11 cellular contexts compared by ENCODE assay signal in the genomic region with DNA sequence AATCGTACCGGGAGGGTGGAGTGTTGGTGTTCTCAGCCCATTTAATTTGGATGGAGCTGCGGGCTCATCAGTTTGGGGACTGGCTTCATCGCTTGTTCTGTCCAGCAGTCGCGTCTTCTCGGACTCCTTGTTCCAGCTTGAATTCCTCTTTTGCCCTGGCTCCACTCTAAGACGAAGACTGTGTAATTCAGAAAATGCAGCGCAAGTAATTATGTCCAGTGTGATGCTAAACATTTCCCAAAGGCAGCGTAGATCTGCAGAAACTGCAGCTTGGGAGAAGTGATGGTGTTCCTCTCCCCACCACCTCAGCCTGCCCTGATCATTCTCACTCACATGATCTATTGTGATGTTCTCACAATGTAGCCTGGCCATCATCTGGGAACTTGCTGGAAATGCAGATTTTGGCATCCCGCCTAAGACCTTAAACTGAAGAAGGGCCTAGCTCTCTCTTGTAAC. TPM values are rescaled to one million over a fixed set of nuclear protein-coding genes. Genes with fewer than 3 reads are reported as not detected.
A peak's percentile ranks its signal among the peaks of the same experiment; 100 is the strongest.
DNase-seq lines count a peak whose midpoint lies in the region; ATAC-seq and TF ChIP-seq lines count a peak whose summit lies in the region.
"Had no signal": no experiment of that assay in that cellular context is flagged by ENCODE, and none has a peak within 500 bp of the region (broad histone marks: within the 10 kb centered on the region; RNA-seq: fewer than 3 reads in every experiment).

No MANE protein-coding gene starts in this region.

- H3K36me3 ChIP-seq in osteoblast (ENCODE audit: insufficient read depth, low read length), result no peaks in the 10 kb centered on the region
- peaks cover 5% of the 10 kb centered on the region for H3K36me3 ChIP-seq in H7 (replicated peaks; ENCODE audit: control insufficient read depth, insufficient read depth, low read length)
- H3K36me3 ChIP-seq: BE2C had no signal

- H3K27me3 ChIP-seq in osteoblast (ENCODE audit: insufficient read depth, low read length), result no peaks in the 10 kb centered on the region
- H3K27me3 ChIP-seq in H7 (ENCODE audit: control insufficient read depth, insufficient read depth, low read length), result no peaks in the 10 kb centered on the region
- H3K27me3 ChIP-seq: BE2C had no signal

- no peaks in the 10 kb centered on the region for H3K27me3 Mint-ChIP-seq in progenitor cell of endocrine pancreas

- H3K79me2 ChIP-seq in osteoblast (ENCODE audit: insufficient read depth, low read length), result no peaks in the 10 kb centered on the region

- H3K9me3 ChIP-seq in osteoblast (ENCODE audit: low read depth, low read length), result no peaks in the 10 kb centered on the region
- H3K9me3 ChIP-seq: BE2C, mucosa of descending colon had no signal

- H3K27ac ChIP-seq in VCaP, result peak overlapping the region; percentile 19; the same call in 1 of the 2 replicates
- no peak overlapping the region for H3K27ac ChIP-seq in osteoblast (ENCODE audit: low read depth, low read length)

- peaks cover 6% of the 10 kb centered on the region for H3K4me1 Mint-ChIP-seq in progenitor cell of endocrine pancreas (ENCODE audit: low read depth)

- H3K27ac Mint-ChIP-seq in progenitor cell of endocrine pancreas, result no peak overlapping the region

- peaks cover 8% of the 10 kb centered on the region for H3K4me1 ChIP-seq in osteoblast (ENCODE audit: insufficient read depth, low read length)
- H3K4me1 ChIP-seq: BE2C had no signal

- no peak overlapping the region for H2AFZ ChIP-seq in osteoblast (ENCODE audit: low read length)

- ATAC-seq in HG03095 (IDR thresholded peaks at IDR 0.05; ENCODE audit: unreplicated experiment), result no peak
- ATAC-seq: mucosa of descending colon had no signal

- H3K36me3 Mint-ChIP-seq in progenitor cell of endocrine pancreas (ENCODE audit: insufficient read depth), result peaks cover 13% of the 10 kb centered on the region

- no peak overlapping the region for H3K4me2 ChIP-seq in osteoblast (ENCODE audit: insufficient read depth, low read length)

- H4K20me1 ChIP-seq in osteoblast (ENCODE audit: insufficient read depth, low read length), result no peaks in the 10 kb centered on the region

- DNase-seq in AG08396 (ENCODE audit: low spot score), result peak; percentile 47
- DNase-seq in globus pallidus (ENCODE audit: low spot score), result peak; percentile 83
- peak; percentile 54 for DNase-seq in osteoblast (ENCODE audit: insufficient read length, low spot score, missing footprints)
- no peak for DNase-seq in DMS79 treated with DMSO at 0.1 percent for 48 hours (lab: John Stamatoyannopoulos, UW)
- DNase-seq in H7, result no peak
- no peak for DNase-seq in progenitor cell of endocrine pancreas (ENCODE audit: low spot score, unreplicated experiment)
- DNase-seq: BE2C had no signal

- H3K4me3 ChIP-seq in osteoblast (ENCODE audit: insufficient read depth, low read length) (no peak overlapping the region), H7 (ENCODE audit: insufficient read depth, low read depth, low read length) (no peak overlapping the region)
- H3K4me3 ChIP-seq: mucosa of descending colon had no signal

- TF ChIP-seq CTCF in VCaP (conservative IDR thresholded peaks at IDR 0.05), result peak; percentile 14; the same call in 1 of the 2 replicates
- TF ChIP-seq CTCF in osteoblast (IDR thresholded peaks at IDR 0.05; ENCODE audit: extremely low read depth, low read depth, low read length), result no peak
- TF ChIP-seq CTCF in progenitor cell of endocrine pancreas (IDR thresholded peaks at IDR 0.05; ENCODE audit: unreplicated experiment), result no peak

- no peaks in the 10 kb centered on the region for H3K9me3 Mint-ChIP-seq in progenitor cell of endocrine pancreas (ENCODE audit: low read depth)

- no peak overlapping the region for H3K4me3 Mint-ChIP-seq in progenitor cell of endocrine pancreas (ENCODE audit: low read depth)

RNA-seq across cellular contexts. Expression of gene SLC25A18, which starts 0.7 kb away (rescaled TPM):
- not detected in 2 replicates for total RNA-seq in osteoblast
- total RNA-seq in H7 (2014; rRNA removed; shearing (Covaris generic)), result 0.66 and 0.81 TPM in 2 replicates
- total RNA-seq in progenitor cell of endocrine pancreas, result 2.3 and 2.6 TPM in 2 replicates
- total RNA-seq: endothelial cell of umbilical vein had no signal

Comparison
In these comparisons a context has a peak if more than half of its experiments do, and no peak if none do; other contexts are left out.
1. DNase-seq: peak in AG08396 (single experiment), globus pallidus (single experiment) and osteoblast (single experiment); none in DMS79 treated with DMSO at 0.1 percent for 48 hours (single experiment), H7 (single experiment) and progenitor cell of endocrine pancreas (single experiment).